ENCODE assay signal across 23 cellular contexts in the genomic region with DNA sequence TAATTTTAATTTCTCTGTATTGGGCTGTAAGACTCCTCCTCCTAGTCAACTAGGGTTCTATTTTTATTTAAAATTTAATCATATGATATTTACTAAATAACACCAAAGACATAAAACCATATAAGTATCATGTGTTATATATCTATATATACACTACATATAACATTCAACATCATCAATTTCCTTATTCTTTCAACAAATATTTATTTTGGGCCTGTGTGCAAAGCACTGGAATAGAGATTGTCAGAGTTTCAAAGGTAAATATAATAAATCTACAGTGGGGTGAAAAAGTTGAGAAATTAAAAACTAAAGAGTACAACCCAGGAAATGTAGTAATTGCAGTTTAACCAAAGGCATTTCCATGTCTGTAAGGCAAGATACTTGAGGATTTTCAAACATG.
DNase-seq lines count a peak whose midpoint lies in the region; ATAC-seq and TF ChIP-seq lines count a peak whose summit lies in the region.
"Had no signal": no experiment of that assay in that cellular context is flagged by ENCODE, and none has a peak within 500 bp of the region (broad histone marks: within the 10 kb centered on the region; RNA-seq: fewer than 3 reads in every experiment).

No MANE protein-coding gene starts in this region.

- H3K9me3 Mint-ChIP-seq in nephron: peaks cover 2% of the 10 kb centered on the region

- H3K27me3 ChIP-seq in smooth muscle cell (ENCODE audit: low read depth) (peaks cover 9% of the 10 kb centered on the region), tibial artery (no peaks in the 10 kb centered on the region)
- H3K27me3 ChIP-seq: BE2C, BLaER1 had no signal

- H3K4me3 Mint-ChIP-seq in nephron: no peak overlapping the region
- H3K4me3 Mint-ChIP-seq: CD14-positive monocyte; CD4-positive, alpha-beta memory T cell; CD4-positive, CD25-positive, alpha-beta regulatory T cell; CD8-positive, alpha-beta memory T cell had no signal

- intact Hi-C loops in left colon (cut with DNase I, micrococcal nuclease): no loop called here
- intact Hi-C loops in tibial artery (cut with DNase I; ENCODE audit: low total_unique reads): no loop called here

- H3K27me3 Mint-ChIP-seq in nephron (ENCODE audit: low read depth): no peaks in the 10 kb centered on the region

- H3K4me2 ChIP-seq in smooth muscle cell: peak overlapping the region; percentile 61
- H3K4me2 ChIP-seq: A549, BLaER1 had no signal

- peak overlapping the region in 2 of 3 experiments; percentile 54 to 82 for H3K27ac Mint-ChIP-seq in nephron
- H3K27ac Mint-ChIP-seq: CD14-positive monocyte; CD4-positive, alpha-beta memory T cell; CD4-positive, CD25-positive, alpha-beta regulatory T cell; CD8-positive, alpha-beta memory T cell had no signal

- no peak overlapping the region for H3K4me3 ChIP-seq in LNCaP clone FGC (ENCODE audit: low read depth, low read length)
- no peak overlapping the region for H3K4me3 ChIP-seq in smooth muscle cell
- H3K4me3 ChIP-seq in tibial artery: no peak overlapping the region
- H3K4me3 ChIP-seq: A549, BLaER1, GM12878 had no signal

- H3K79me2 ChIP-seq in smooth muscle cell (ENCODE audit: low read depth): no peaks in the 10 kb centered on the region

- H3K4me1 Mint-ChIP-seq in nephron: peaks cover 14% of the 10 kb centered on the region
- H3K4me1 Mint-ChIP-seq: CD14-positive monocyte; CD4-positive, alpha-beta memory T cell; CD4-positive, CD25-positive, alpha-beta regulatory T cell; CD8-positive, alpha-beta memory T cell had no signal

- no peak overlapping the region for H2AFZ ChIP-seq in smooth muscle cell (ENCODE audit: low read depth)

- no peaks in the 10 kb centered on the region for H3K9me3 ChIP-seq in smooth muscle cell (replicated peaks; ENCODE audit: low read depth)
- H3K9me3 ChIP-seq in tibial artery: no peaks in the 10 kb centered on the region
- H3K9me3 ChIP-seq: A549, BE2C, BLaER1 had no signal

- H3K27ac ChIP-seq in smooth muscle cell (ENCODE audit: low read depth) (no peak overlapping the region), tibial artery (no peak overlapping the region)
- H3K27ac ChIP-seq: 22Rv1, A549, BLaER1 had no signal

- H3K36me3 ChIP-seq in smooth muscle cell (ENCODE audit: low read depth): no peaks in the 10 kb centered on the region
- no peaks in the 10 kb centered on the region for H3K36me3 ChIP-seq in tibial artery
- H3K36me3 ChIP-seq: BE2C, BLaER1 had no signal

- H3K36me3 Mint-ChIP-seq in nephron (ENCODE audit: low read depth): no peaks in the 10 kb centered on the region
- H3K36me3 Mint-ChIP-seq: CD14-positive monocyte; CD4-positive, alpha-beta memory T cell; CD4-positive, CD25-positive, alpha-beta regulatory T cell; CD8-positive, alpha-beta memory T cell had no signal

- no peaks in the 10 kb centered on the region for H3F3A ChIP-seq in smooth muscle cell (ENCODE audit: low read depth)

- ATAC-seq in left colon: peak; percentile 89
- ATAC-seq: A549, GM12878 had no signal

- DNase-seq in LNCaP clone FGC (ENCODE audit: low read depth) (peak; percentile 4), left colon (no peak), smooth muscle cell (lab: John Stamatoyannopoulos, UW; ENCODE audit: unreplicated experiment) (no peak), AG08396 (ENCODE audit: low spot score) (no peak), tibial artery (no peak), NCI-H526 (lab: John Stamatoyannopoulos, UW) (no peak)
- DNase-seq: BE2C; CD4-positive, alpha-beta memory T cell; CD4-positive, CD25-positive, alpha-beta regulatory T cell; CD8-positive, alpha-beta memory T cell; COR-L47; DMS 273 treated with DMSO at 0.1 percent for 48 hours; DMS53; DMS79; DND-41; EL; GDM1 had no signal

- no peak for TF ChIP-seq CTCF in LNCaP clone FGC (IDR thresholded peaks at IDR 0.05; ENCODE audit: control insufficient read depth, extremely low read depth, insufficient read depth)
- no peak for TF ChIP-seq CTCF in nephron (IDR thresholded peaks at IDR 0.05; ENCODE audit: unreplicated experiment in 3 of 3)
- no peak for TF ChIP-seq CTCF in smooth muscle cell (IDR thresholded peaks at IDR 0.05; ENCODE audit: borderline replicate concordance, insufficient read depth, poor library complexity, severe bottlenecking)
- no peak for TF ChIP-seq CTCF in tibial artery (IDR thresholded peaks at IDR 0.05)

- H3K9ac ChIP-seq in smooth muscle cell (ENCODE audit: low read depth): no peak overlapping the region
- H3K9ac ChIP-seq: BLaER1 had no signal

- H3K4me1 ChIP-seq in smooth muscle cell (ENCODE audit: low read depth): no peaks in the 10 kb centered on the region
- H3K4me1 ChIP-seq in tibial artery: no peaks in the 10 kb centered on the region
- H3K4me1 ChIP-seq: A549, BE2C, BLaER1 had no signal

- H4K20me1 ChIP-seq in smooth muscle cell (ENCODE audit: low read depth): no peaks in the 10 kb centered on the region
- H4K20me1 ChIP-seq: BLaER1 had no signal
